Comparison of ENCODE assay signal across 1 cellular context in the genomic region with DNA sequence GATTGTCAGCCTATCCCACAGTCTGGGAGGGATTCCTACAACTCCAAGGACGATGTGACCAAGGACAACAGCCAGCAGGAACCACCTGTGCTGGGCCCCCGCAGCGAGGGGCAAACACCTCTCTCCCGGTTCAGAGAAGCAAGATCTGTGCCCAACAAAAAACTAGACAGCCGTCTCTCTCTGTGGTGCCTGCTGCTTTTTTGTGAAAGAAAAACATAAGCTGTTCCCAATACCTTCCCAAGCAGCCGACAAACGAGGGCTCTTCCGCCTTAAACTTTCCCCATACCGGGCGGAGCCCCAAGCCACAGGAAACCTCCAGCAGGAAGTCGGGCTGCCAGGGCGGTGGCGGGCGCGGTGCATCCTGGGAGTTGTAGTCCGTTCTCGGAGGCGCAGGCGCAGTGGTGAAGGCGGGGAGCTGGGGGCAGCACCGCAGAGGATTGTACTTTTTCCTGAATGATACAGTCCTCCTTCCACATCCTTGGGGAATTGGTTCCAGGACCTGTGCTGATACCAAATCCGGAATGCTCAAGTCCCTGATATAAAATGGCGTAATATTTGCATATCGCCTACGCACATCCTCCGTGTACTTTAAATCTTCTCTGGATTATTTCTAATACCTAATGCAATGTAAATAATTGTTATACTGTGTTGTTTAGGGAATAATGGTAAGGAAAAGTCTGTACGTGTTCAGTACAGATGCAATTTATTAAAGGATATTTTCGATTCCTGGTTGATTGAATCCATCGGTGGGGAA.
A peak's percentile ranks its signal among the peaks of the same experiment; 100 is the strongest.
TF ChIP-seq lines count a peak whose summit lies in the region.

No MANE protein-coding gene starts in this region.

TF ChIP-seq in GM23338, 12 proteins besides CTCF, POLR2A, EP300 and RAD21:
- TF ChIP-seq ETS1 (IDR thresholded peaks at IDR 0.05) (peak; percentile 86), JUNB (IDR thresholded peaks at IDR 0.05; ENCODE audit: unreplicated experiment) (no peak), POLR2AphosphoS5 (IDR thresholded peaks at IDR 0.05; ENCODE audit: low read depth) (peak; percentile 86), STAT1 (IDR thresholded peaks at IDR 0.05; ENCODE audit: unreplicated experiment) (no peak), EZH2phosphoT487 (IDR thresholded peaks at IDR 0.05; ENCODE audit: unreplicated experiment) (no peak), ZNF114 (CRISPR knock-in tag; IDR thresholded peaks at IDR 0.05) (no peak)
- TF ChIP-seq, protein P1, sequence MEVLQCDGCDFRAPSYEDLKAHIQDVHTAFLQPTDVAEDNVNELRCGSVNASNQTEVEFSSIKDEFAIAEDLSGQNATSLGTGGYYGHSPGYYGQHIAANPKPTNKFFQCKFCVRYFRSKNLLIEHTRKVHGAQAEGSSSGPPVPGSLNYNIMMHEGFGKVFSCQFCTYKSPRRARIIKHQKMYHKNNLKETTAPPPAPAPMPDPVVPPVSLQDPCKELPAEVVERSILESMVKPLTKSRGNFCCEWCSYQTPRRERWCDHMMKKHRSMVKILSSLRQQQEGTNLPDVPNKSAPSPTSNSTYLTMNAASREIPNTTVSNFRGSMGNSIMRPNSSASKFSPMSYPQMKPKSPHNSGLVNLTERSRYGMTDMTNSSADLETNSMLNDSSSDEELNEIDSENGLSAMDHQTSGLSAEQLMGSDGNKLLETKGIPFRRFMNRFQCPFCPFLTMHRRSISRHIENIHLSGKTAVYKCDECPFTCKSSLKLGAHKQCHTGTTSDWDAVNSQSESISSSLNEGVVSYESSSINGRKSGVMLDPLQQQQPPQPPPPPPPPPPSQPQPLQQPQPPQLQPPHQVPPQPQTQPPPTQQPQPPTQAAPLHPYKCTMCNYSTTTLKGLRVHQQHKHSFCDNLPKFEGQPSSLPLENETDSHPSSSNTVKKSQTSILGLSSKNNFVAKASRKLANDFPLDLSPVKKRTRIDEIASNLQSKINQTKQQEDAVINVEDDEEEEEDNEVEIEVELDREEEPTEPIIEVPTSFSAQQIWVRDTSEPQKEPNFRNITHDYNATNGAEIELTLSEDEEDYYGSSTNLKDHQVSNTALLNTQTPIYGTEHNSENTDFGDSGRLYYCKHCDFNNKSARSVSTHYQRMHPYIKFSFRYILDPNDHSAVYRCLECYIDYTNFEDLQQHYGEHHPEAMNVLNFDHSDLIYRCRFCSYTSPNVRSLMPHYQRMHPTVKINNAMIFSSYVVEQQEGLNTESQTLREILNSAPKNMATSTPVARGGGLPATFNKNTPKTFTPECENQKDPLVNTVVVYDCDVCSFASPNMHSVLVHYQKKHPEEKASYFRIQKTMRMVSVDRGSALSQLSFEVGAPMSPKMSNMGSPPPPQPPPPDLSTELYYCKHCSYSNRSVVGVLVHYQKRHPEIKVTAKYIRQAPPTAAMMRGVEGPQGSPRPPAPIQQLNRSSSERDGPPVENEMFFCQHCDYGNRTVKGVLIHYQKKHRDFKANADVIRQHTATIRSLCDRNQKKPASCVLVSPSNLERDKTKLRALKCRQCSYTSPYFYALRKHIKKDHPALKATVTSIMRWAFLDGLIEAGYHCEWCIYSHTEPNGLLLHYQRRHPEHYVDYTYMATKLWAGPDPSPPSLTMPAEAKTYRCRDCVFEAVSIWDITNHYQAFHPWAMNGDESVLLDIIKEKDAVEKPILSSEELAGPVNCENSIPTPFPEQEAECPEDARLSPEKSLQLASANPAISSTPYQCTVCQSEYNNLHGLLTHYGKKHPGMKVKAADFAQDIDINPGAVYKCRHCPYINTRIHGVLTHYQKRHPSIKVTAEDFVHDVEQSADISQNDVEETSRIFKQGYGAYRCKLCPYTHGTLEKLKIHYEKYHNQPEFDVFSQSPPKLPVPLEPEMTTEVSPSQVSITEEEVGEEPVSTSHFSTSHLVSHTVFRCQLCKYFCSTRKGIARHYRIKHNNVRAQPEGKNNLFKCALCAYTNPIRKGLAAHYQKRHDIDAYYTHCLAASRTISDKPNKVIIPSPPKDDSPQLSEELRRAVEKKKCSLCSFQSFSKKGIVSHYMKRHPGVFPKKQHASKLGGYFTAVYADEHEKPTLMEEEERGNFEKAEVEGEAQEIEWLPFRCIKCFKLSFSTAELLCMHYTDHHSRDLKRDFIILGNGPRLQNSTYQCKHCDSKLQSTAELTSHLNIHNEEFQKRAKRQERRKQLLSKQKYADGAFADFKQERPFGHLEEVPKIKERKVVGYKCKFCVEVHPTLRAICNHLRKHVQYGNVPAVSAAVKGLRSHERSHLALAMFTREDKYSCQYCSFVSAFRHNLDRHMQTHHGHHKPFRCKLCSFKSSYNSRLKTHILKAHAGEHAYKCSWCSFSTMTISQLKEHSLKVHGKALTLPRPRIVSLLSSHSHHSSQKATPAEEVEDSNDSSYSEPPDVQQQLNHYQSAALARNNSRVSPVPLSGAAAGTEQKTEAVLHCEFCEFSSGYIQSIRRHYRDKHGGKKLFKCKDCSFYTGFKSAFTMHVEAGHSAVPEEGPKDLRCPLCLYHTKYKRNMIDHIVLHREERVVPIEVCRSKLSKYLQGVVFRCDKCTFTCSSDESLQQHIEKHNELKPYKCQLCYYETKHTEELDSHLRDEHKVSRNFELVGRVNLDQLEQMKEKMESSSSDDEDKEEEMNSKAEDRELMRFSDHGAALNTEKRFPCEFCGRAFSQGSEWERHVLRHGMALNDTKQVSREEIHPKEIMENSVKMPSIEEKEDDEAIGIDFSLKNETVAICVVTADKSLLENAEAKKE (CRISPR knock-in tag; IDR thresholded peaks at IDR 0.05) = no peak
TF ChIP-seq in GM23338: peak in this region for 2.
